In the genomic region with DNA sequence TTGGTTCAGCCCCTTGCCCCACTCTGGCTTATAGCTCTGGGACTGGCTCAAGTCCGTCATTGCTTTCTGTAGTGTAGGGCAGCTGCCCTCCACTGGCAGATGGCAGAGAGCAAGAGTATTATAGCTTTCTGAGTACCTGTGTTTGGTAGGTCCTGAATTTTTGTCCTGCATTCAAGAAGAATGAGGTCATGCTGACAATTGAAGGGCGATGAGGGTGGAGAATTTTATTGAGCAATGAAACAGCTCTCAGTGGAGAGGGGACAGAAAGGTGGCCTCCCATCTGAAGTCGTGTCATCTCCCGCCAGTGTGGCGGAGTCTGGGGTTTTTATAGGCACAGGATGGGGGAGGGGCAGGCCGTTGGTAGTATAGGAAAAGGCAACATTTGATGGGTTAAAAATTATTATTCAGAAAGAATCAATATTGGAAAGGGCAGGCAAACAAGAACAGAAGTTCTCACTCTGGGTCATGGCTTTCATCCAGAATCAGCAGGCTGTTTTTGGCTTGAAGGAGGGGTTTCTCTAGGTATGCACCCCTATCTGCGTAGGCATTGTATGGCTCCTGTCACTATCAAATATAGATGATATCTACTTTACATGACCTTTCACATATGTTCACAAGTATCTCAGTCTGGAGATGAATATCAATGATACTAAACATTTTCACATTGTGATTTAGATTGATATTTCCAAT, we compare ENCODE assay signal across 22 cellular contexts.
"Had no signal": no experiment of that assay in that cellular context is flagged by ENCODE, and none has a peak within 500 bp of the region (broad histone marks: within the 10 kb centered on the region; RNA-seq: fewer than 3 reads in every experiment).

No MANE protein-coding gene starts in this region.

- DNase-seq: cerebellar nuclear complex; colonic mucosa; dermis blood vessel endothelial cell; erythroblast; head of caudate nucleus; hippocampal formation; left ventricle myocardium inferior; mesenchymal stem cell; naive B cell; psoas muscle; retina; sigmoid colon; stimulated activated CD4-positive, alpha-beta T cell treated with anti-CD3 and anti-CD28 coated beads, Interleukin-2, amount 100 ng/mL, for 24 hours; stimulated activated CD4-positive, alpha-beta T cell treated with anti-CD3 and anti-CD28 coated beads, Interleukin-4, amount 100 ng/mL, for 4 hours; stimulated activated naive B cell treated with anti-CD40 and anti-IgM and Interleukin-4, amounts not matched to agents 10 μg/mL and 1 μg/mL and 100 μg/mL, for 72 hours; stimulated activated naive CD8-positive, alpha-beta T cell treated with anti-CD3 and anti-CD28 coated beads, Interleukin-15, amount 100 ng/mL, for 72 hours; transverse colon had no signal

- H3K4me3 ChIP-seq: colonic mucosa, left ventricle myocardium inferior, lung, psoas muscle, sigmoid colon, skin epidermis, thoracic aorta, transverse colon had no signal

- H3K27me3 Mint-ChIP-seq: naive B cell; stimulated activated naive B cell treated with anti-CD40 and anti-IgM and Interleukin-4, amounts not matched to agents 10 μg/mL and 1 μg/mL and 100 μg/mL, for 72 hours; stimulated activated naive CD8-positive, alpha-beta T cell treated with anti-CD3 and anti-CD28 coated beads, Interleukin-15, amount 100 ng/mL, for 72 hours had no signal

- H3K27ac Mint-ChIP-seq: naive B cell; nephron; stimulated activated naive B cell treated with anti-CD40 and anti-IgM and Interleukin-4, amounts not matched to agents 10 μg/mL and 1 μg/mL and 100 μg/mL, for 72 hours; stimulated activated naive CD8-positive, alpha-beta T cell treated with anti-CD3 and anti-CD28 coated beads, Interleukin-15, amount 100 ng/mL, for 72 hours had no signal

- H3K9me3 ChIP-seq: colonic mucosa, psoas muscle, sigmoid colon, transverse colon had no signal

- H3K27me3 ChIP-seq: colonic mucosa, foreskin keratinocyte, sigmoid colon, transverse colon had no signal

- H3K4me1 Mint-ChIP-seq: naive B cell; nephron; stimulated activated naive B cell treated with anti-CD40 and anti-IgM and Interleukin-4, amounts not matched to agents 10 μg/mL and 1 μg/mL and 100 μg/mL, for 72 hours; stimulated activated naive CD8-positive, alpha-beta T cell treated with anti-CD3 and anti-CD28 coated beads, Interleukin-15, amount 100 ng/mL, for 72 hours had no signal

- H3K36me3 Mint-ChIP-seq: naive B cell; stimulated activated naive B cell treated with anti-CD40 and anti-IgM and Interleukin-4, amounts not matched to agents 10 μg/mL and 1 μg/mL and 100 μg/mL, for 72 hours had no signal

- H3K4me3 Mint-ChIP-seq: naive B cell; nephron; stimulated activated naive B cell treated with anti-CD40 and anti-IgM and Interleukin-4, amounts not matched to agents 10 μg/mL and 1 μg/mL and 100 μg/mL, for 72 hours; stimulated activated naive CD8-positive, alpha-beta T cell treated with anti-CD3 and anti-CD28 coated beads, Interleukin-15, amount 100 ng/mL, for 72 hours had no signal

- H3K36me3 ChIP-seq: colonic mucosa, left ventricle myocardium inferior, sigmoid colon, thoracic aorta, transverse colon had no signal

- H3K4me1 ChIP-seq: colonic mucosa, foreskin keratinocyte, left ventricle myocardium inferior, psoas muscle, sigmoid colon, transverse colon had no signal

- H3K27ac ChIP-seq: colonic mucosa, foreskin keratinocyte, left ventricle myocardium inferior, psoas muscle, sigmoid colon, skin epidermis, thoracic aorta, transverse colon had no signal

- ATAC-seq: foreskin keratinocyte; psoas muscle; stimulated activated naive B cell treated with anti-CD40 and anti-IgM and Interleukin-4, amounts not matched to agents 10 μg/mL and 1 μg/mL and 100 μg/mL, for 72 hours; stimulated activated naive CD8-positive, alpha-beta T cell treated with anti-CD3 and anti-CD28 coated beads, Interleukin-15, amount 100 ng/mL, for 72 hours had no signal
